ENCODE assay signal across 8 cellular contexts in genomic region chr16:70695351-70696070, GRCh38. TPM values are rescaled to one million over a fixed set of nuclear protein-coding genes. Genes with fewer than 3 reads are reported as not detected.
DNase-seq lines count a peak whose midpoint lies in the region; ATAC-seq and TF ChIP-seq lines count a peak whose summit lies in the region.

No MANE protein-coding gene starts in this region.

- peak overlapping the region; percentile 42 for H3K4me3 Mint-ChIP-seq in activated CD4-positive, alpha-beta T cell treated with anti-CD3 and anti-CD28 coated beads, Interleukin-2, amount 10 ng/mL, durations not matched to agents 24 days and 14 days

- no peak for TF ChIP-seq POLR2A in thyroid gland (IDR thresholded peaks at IDR 0.05)

- no peak for TF ChIP-seq CTCF in thyroid gland (IDR thresholded peaks at IDR 0.05)

- no peaks in the 10 kb centered on the region for H3K9me3 Mint-ChIP-seq in activated CD4-positive, alpha-beta T cell treated with anti-CD3 and anti-CD28 coated beads, Interleukin-2, amount 10 ng/mL, durations not matched to agents 24 days and 14 days

- H3K27me3 ChIP-seq in right cardiac atrium (ENCODE audit: control insufficient read depth, insufficient read depth) = no peaks in the 10 kb centered on the region
- H3K27me3 ChIP-seq in thyroid gland = no peaks in the 10 kb centered on the region

- H3K27ac Mint-ChIP-seq in activated CD4-positive, alpha-beta T cell treated with anti-CD3 and anti-CD28 coated beads, Interleukin-2, amount 10 ng/mL, durations not matched to agents 24 days and 14 days = peak overlapping the region; percentile 84

- ATAC-seq in right cardiac atrium (peak; percentile 14 to 19), GM18867 (IDR thresholded peaks at IDR 0.05; ENCODE audit: unreplicated experiment) (no peak)

- H3K27ac ChIP-seq in right cardiac atrium (ENCODE audit: low read length) = peak overlapping the region; percentile 67
- H3K27ac ChIP-seq in thyroid gland = peak overlapping the region in 2 of 3 donors; percentile 12 to 30

- intact Hi-C loops in activated CD4-positive, alpha-beta T cell treated with anti-CD3 and anti-CD28 coated beads, Interleukin-2, amount 10 ng/mL, durations not matched to agents 24 days and 14 days (cut with micrococcal nuclease) = loop anchor here (5.0 kb wide), 1 partner anchor 42 kb away; no protein-coding TSS in a partner anchor
- intact Hi-C loops in right cardiac atrium (cut with DNase I) = no loop called here
- intact Hi-C loops in thyroid gland (cut with DNase I) = no loop called here

- H3K9me3 ChIP-seq in right cardiac atrium (ENCODE audit: control insufficient read depth, low read length) = no peaks in the 10 kb centered on the region
- no peaks in the 10 kb centered on the region for H3K9me3 ChIP-seq in thyroid gland

- WGBS in right cardiac atrium = 48% methylated on average over 12 of the region's 12 CpGs
- WGBS in thyroid gland, 2 donors = 11 to 51% methylated on average over 5 to 12 of the region's 12 CpGs

- no peak overlapping the region for H3K4me3 ChIP-seq in right cardiac atrium (ENCODE audit: low read length)
- no peak overlapping the region for H3K4me3 ChIP-seq in thyroid gland (replicated peaks in 1 of 3)

- peak; percentile 80 for DNase-seq in activated CD4-positive, alpha-beta T cell treated with anti-CD3 and anti-CD28 coated beads, Interleukin-2, amount 10 ng/mL, durations not matched to agents 24 days and 14 days
- DNase-seq in activated CD4-positive, alpha-beta T cell treated with anti-CD3 and anti-CD28 coated beads, Interleukin-2, amount 50 U/mL, for 1 hour = no peak
- DNase-seq in SW480 (ENCODE audit: low spot score) (peak; percentile 41), right cardiac atrium (peak in 2 of 3 donors; percentile 78 to 84), thyroid gland (peak; percentile 69 to 70), LoVo (ENCODE audit: low spot score) (no peak), NCI-H2227 treated with DMSO at 0.1 percent for 48 hours (lab: John Stamatoyannopoulos, UW) (no peak)

- H3K27me3 Mint-ChIP-seq in activated CD4-positive, alpha-beta T cell treated with anti-CD3 and anti-CD28 coated beads, Interleukin-2, amount 10 ng/mL, durations not matched to agents 24 days and 14 days = no peaks in the 10 kb centered on the region

- H3K36me3 Mint-ChIP-seq in activated CD4-positive, alpha-beta T cell treated with anti-CD3 and anti-CD28 coated beads, Interleukin-2, amount 10 ng/mL, durations not matched to agents 24 days and 14 days (ENCODE audit: low read depth) = peaks cover 6% of the 10 kb centered on the region

- H3K4me1 ChIP-seq in right cardiac atrium (ENCODE audit: control insufficient read depth, insufficient read depth, low read length) (peaks cover 43% of the 10 kb centered on the region), thyroid gland (peaks cover 3 to 69% of the 10 kb centered on the region in 2 donors)

- peaks cover 20% of the 10 kb centered on the region for H3K4me1 Mint-ChIP-seq in activated CD4-positive, alpha-beta T cell treated with anti-CD3 and anti-CD28 coated beads, Interleukin-2, amount 10 ng/mL, durations not matched to agents 24 days and 14 days

- peaks cover 0 to 4% of the 10 kb centered on the region in 2 donors for H3K36me3 ChIP-seq in thyroid gland

RNA-seq across cellular contexts. Expression of gene MTSS2, which starts 9.7 kb away (rescaled TPM):
- 2.6 and 3.7 TPM in 2 replicates for total RNA-seq in activated CD4-positive, alpha-beta T cell treated with anti-CD3 and anti-CD28 coated beads, Interleukin-2, amount 10 ng/mL, durations not matched to agents 24 days and 14 days
- 10 to 100 TPM; 60.4 to 71.2 (median 67.7) TPM for total RNA-seq in right cardiac atrium
- 47.5 TPM for polyA plus RNA-seq in right cardiac atrium
- 10 to 100 TPM; 11.3 to 39.8 (median 26.7) TPM for total RNA-seq in thyroid gland

RNA-seq across cellular contexts. Expression of gene IL34, which starts 49.2 kb away (rescaled TPM):
- total RNA-seq in activated CD4-positive, alpha-beta T cell treated with anti-CD3 and anti-CD28 coated beads, Interleukin-2, amount 10 ng/mL, durations not matched to agents 24 days and 14 days = 0.30 TPM in 1 of 2 replicates, not detected in the other
- total RNA-seq in right cardiac atrium = 1 to 10 TPM in 2 of 4 donors, under 1 TPM in 2; 0.74 to 2.1 (median 1.5) TPM
- polyA plus RNA-seq in right cardiac atrium = 1.9 TPM
- total RNA-seq in thyroid gland = 1 to 10 TPM; 3.5 to 9.6 (median 5.0) TPM

Comparison
In these comparisons a context has a peak if more than half of its experiments do, and no peak if none do; other contexts are left out.
1. DNase-seq: peak in activated CD4-positive, alpha-beta T cell treated with anti-CD3 and anti-CD28 coated beads, Interleukin-2, amount 10 ng/mL, durations not matched to agents 24 days and 14 days (single experiment), SW480 (single experiment), right cardiac atrium (2 of 3) and thyroid gland (2 of 2); none in activated CD4-positive, alpha-beta T cell treated with anti-CD3 and anti-CD28 coated beads, Interleukin-2, amount 50 U/mL, for 1 hour (single experiment), LoVo (single experiment) and NCI-H2227 treated with DMSO at 0.1 percent for 48 hours (single experiment).